ENCODE assay signal across 20 cellular contexts in the genomic region with DNA sequence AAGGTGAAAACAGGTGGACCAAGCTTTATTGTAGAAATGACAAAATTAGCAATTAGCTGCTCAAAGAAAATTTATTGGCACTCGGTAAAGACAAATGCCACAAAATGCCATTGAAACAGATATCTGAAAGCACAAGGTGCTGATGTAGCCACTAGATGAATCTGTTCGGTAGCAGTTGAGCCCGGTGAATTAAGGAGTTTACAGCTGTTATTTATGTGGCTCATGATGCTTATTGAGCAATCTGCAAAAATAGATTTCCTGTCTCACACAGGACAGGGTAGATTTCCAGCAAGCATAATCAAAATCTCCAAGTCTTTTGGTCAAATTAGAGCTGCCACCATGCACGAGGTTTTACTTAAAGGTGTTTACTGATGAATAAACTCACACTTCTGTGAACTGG.
"Had no signal": no experiment of that assay in that cellular context is flagged by ENCODE, and none has a peak within 500 bp of the region (broad histone marks: within the 10 kb centered on the region; RNA-seq: fewer than 3 reads in every experiment).

No MANE protein-coding gene starts in this region.

- ATAC-seq: effector memory CD8-positive, alpha-beta T cell; heart right ventricle; left lobe of liver; mucosa of descending colon; natural killer cell treated with Interleukin-12 subunit alpha and Interleukin-12 subunit beta and Interleukin-15 and Interleukin-18, amount 100 ng/mL, for 72 hours; stimulated activated effector memory CD8-positive, alpha-beta T cell treated with anti-CD3 and anti-CD28 coated beads, Interleukin-12 subunit alpha, Interleukin-12 subunit beta, amount 100 ng/mL, for 72 hours; stimulated activated naive CD8-positive, alpha-beta T cell treated with anti-CD3 and anti-CD28 coated beads, Interleukin-15, Interleukin-2, amounts not matched to agents 100 U/mL and 50 U/mL, for 24 hours had no signal

- H3K9me3 ChIP-seq: esophagus muscularis mucosa, heart right ventricle, mucosa of descending colon, tibial artery, upper lobe of left lung, uterus had no signal

- H3K9me3 Mint-ChIP-seq: dendritic cell treated with granulocyte-macrophage colony-stimulating factor and Interleukin-4, amounts not matched to agents 40 ng/mL and 50 ng/mL, for 4 days; effector memory CD8-positive, alpha-beta T cell; natural killer cell treated with Interleukin-12 subunit alpha and Interleukin-12 subunit beta and Interleukin-15 and Interleukin-18, amount 100 ng/mL, for 72 hours; stimulated activated effector memory CD8-positive, alpha-beta T cell treated with anti-CD3 and anti-CD28 coated beads, Interleukin-12 subunit alpha, Interleukin-12 subunit beta, amount 100 ng/mL, for 72 hours had no signal

- H3K36me3 ChIP-seq: esophagus muscularis mucosa, heart right ventricle, tibial artery, upper lobe of left lung, uterus had no signal

- H3K4me1 ChIP-seq: esophagus muscularis mucosa, heart right ventricle, parathyroid adenoma, upper lobe of left lung, uterus had no signal

- H3K4me3 Mint-ChIP-seq: dendritic cell treated with granulocyte-macrophage colony-stimulating factor and Interleukin-4, amounts not matched to agents 40 ng/mL and 50 ng/mL, for 4 days; effector memory CD8-positive, alpha-beta T cell; natural killer cell treated with Interleukin-12 subunit alpha and Interleukin-12 subunit beta and Interleukin-15 and Interleukin-18, amount 100 ng/mL, for 72 hours; stimulated activated effector memory CD8-positive, alpha-beta T cell treated with anti-CD3 and anti-CD28 coated beads, Interleukin-12 subunit alpha, Interleukin-12 subunit beta, amount 100 ng/mL, for 72 hours had no signal

- H3K27me3 ChIP-seq: esophagus muscularis mucosa, heart right ventricle, tibial artery, upper lobe of left lung, uterus had no signal

- H3K36me3 Mint-ChIP-seq: natural killer cell treated with Interleukin-12 subunit alpha and Interleukin-12 subunit beta and Interleukin-15 and Interleukin-18, amount 100 ng/mL, for 72 hours; stimulated activated effector memory CD8-positive, alpha-beta T cell treated with anti-CD3 and anti-CD28 coated beads, Interleukin-12 subunit alpha, Interleukin-12 subunit beta, amount 100 ng/mL, for 72 hours had no signal

- H3K27ac ChIP-seq: epithelial cell of prostate, esophagus muscularis mucosa, heart right ventricle, parathyroid adenoma, upper lobe of left lung, uterus had no signal

- DNase-seq: cerebellar nuclear complex; effector memory CD8-positive, alpha-beta T cell; heart right ventricle; hypothalamus; kidney glomerular epithelial cell; mucosa of descending colon; occipital lobe; stimulated activated CD4-positive, alpha-beta T cell treated with anti-CD3 and anti-CD28 coated beads, Interleukin-4, amount 100 ng/mL, for 1 hour; stimulated activated CD8-positive, alpha-beta memory T cell treated with anti-CD3 and anti-CD28 coated beads, Interleukin-4, amount 100 ng/mL, for 48 hours; stimulated activated naive CD8-positive, alpha-beta T cell treated with anti-CD3 and anti-CD28 coated beads, Interleukin-15, Interleukin-2, amounts not matched to agents 100 U/mL and 50 U/mL, for 24 hours; tibial artery; upper lobe of left lung; uterus had no signal

- H3K27ac Mint-ChIP-seq: dendritic cell treated with granulocyte-macrophage colony-stimulating factor and Interleukin-4, amounts not matched to agents 40 ng/mL and 50 ng/mL, for 4 days; effector memory CD8-positive, alpha-beta T cell; natural killer cell treated with Interleukin-12 subunit alpha and Interleukin-12 subunit beta and Interleukin-15 and Interleukin-18, amount 100 ng/mL, for 72 hours; stimulated activated effector memory CD8-positive, alpha-beta T cell treated with anti-CD3 and anti-CD28 coated beads, Interleukin-12 subunit alpha, Interleukin-12 subunit beta, amount 100 ng/mL, for 72 hours had no signal

- H3K79me2 ChIP-seq: parathyroid adenoma had no signal

- H3K4me1 Mint-ChIP-seq: stimulated activated effector memory CD8-positive, alpha-beta T cell treated with anti-CD3 and anti-CD28 coated beads, Interleukin-12 subunit alpha, Interleukin-12 subunit beta, amount 100 ng/mL, for 72 hours had no signal

- H3K27me3 Mint-ChIP-seq: dendritic cell treated with granulocyte-macrophage colony-stimulating factor and Interleukin-4, amounts not matched to agents 40 ng/mL and 50 ng/mL, for 4 days; effector memory CD8-positive, alpha-beta T cell had no signal

- H2AFZ ChIP-seq: parathyroid adenoma had no signal

- H3K9ac ChIP-seq: parathyroid adenoma had no signal

- H3K4me3 ChIP-seq: esophagus muscularis mucosa, heart right ventricle, mucosa of descending colon, tibial artery, upper lobe of left lung, uterus had no signal
